29 cellular contexts compared by ENCODE assay signal in the genomic region with DNA sequence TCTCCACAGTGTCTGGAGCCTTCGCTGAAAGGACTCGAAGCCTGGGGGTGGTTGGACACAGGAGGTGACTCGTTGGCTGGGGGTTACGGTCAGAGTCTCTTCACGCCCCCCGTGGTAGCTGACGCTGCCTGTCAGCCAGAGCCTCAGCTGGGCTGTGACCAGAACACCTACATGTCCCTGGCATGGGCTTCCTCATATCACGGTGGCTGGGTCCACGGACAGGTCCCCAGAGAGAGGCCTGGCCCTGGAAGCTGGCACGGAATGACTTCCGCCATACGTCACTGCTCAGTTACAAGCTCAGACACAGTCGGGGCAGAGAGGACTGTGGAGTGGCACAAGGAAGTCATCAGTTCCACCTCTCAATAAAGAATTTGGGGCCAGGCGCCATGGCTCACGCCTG.
"Had no signal": no experiment of that assay in that cellular context is flagged by ENCODE, and none has a peak within 500 bp of the region (broad histone marks: within the 10 kb centered on the region; RNA-seq: fewer than 3 reads in every experiment).

No MANE protein-coding gene starts in this region.

- H3K4me1 ChIP-seq: parathyroid adenoma, right lobe of liver, testis, transverse colon had no signal

- H3K27ac ChIP-seq: left ventricle myocardium inferior, parathyroid adenoma, right atrium auricular region, right lobe of liver, stomach, testis, thyroid gland, transverse colon, upper lobe of left lung had no signal

- DNase-seq: head of caudate nucleus; hypothalamus; immature natural killer cell; left ventricle myocardium inferior; mesendoderm; naive thymus-derived CD4-positive, alpha-beta T cell; nucleus accumbens; right lobe of liver; stimulated activated CD4-positive, alpha-beta T cell treated with anti-CD3 and anti-CD28 coated beads, Interleukin-12 subunit alpha, Interleukin-12 subunit beta, amount 100 ng/mL, for 4 hours; stimulated activated CD4-positive, alpha-beta T cell treated with anti-CD3 and anti-CD28 coated beads, Interleukin-15, amount 100 ng/mL, for 24 hours; stimulated activated CD4-positive, alpha-beta T cell treated with anti-CD3 and anti-CD28 coated beads, Interleukin-2, amount 100 ng/mL, for 24 hours; stimulated activated CD4-positive, alpha-beta T cell treated with anti-CD3 and anti-CD28 coated beads, Interleukin-4, amount 100 ng/mL, for 1 hour; stimulated activated naive B cell treated with anti-CD40 and anti-IgM and Interleukin-4, amounts not matched to agents 10 μg/mL and 1 μg/mL and 100 μg/mL, for 72 hours; stimulated activated naive CD8-positive, alpha-beta T cell treated with anti-CD3 and anti-CD28 coated beads, Interleukin-15, Interleukin-2, amounts not matched to agents 100 U/mL and 50 U/mL, for 24 hours; stomach; testis; thyroid gland; transverse colon; upper lobe of left lung had no signal

- H3K4me1 Mint-ChIP-seq: immature natural killer cell; stimulated activated naive B cell treated with anti-CD40 and anti-IgM and Interleukin-4, amounts not matched to agents 10 μg/mL and 1 μg/mL and 100 μg/mL, for 72 hours had no signal

- ATAC-seq: naive thymus-derived CD4-positive, alpha-beta T cell; natural killer cell treated with Interleukin-12 subunit alpha and Interleukin-12 subunit beta and Interleukin-15 and Interleukin-18, amount 100 ng/mL, for 72 hours; right lobe of liver; stimulated activated naive B cell treated with anti-CD40 and anti-IgM and Interleukin-4, amounts not matched to agents 10 μg/mL and 1 μg/mL and 100 μg/mL, for 72 hours; stimulated activated naive CD8-positive, alpha-beta T cell treated with anti-CD3 and anti-CD28 coated beads, Interleukin-15, Interleukin-2, amounts not matched to agents 100 U/mL and 50 U/mL, for 24 hours had no signal

- H3K36me3 Mint-ChIP-seq: immature natural killer cell; naive thymus-derived CD4-positive, alpha-beta T cell; natural killer cell treated with Interleukin-12 subunit alpha and Interleukin-12 subunit beta and Interleukin-15 and Interleukin-18, amount 100 ng/mL, for 72 hours; stimulated activated naive B cell treated with anti-CD40 and anti-IgM and Interleukin-4, amounts not matched to agents 10 μg/mL and 1 μg/mL and 100 μg/mL, for 72 hours had no signal

- H3K27me3 Mint-ChIP-seq: natural killer cell treated with Interleukin-12 subunit alpha and Interleukin-12 subunit beta and Interleukin-15 and Interleukin-18, amount 100 ng/mL, for 72 hours; progenitor cell of endocrine pancreas; stimulated activated naive B cell treated with anti-CD40 and anti-IgM and Interleukin-4, amounts not matched to agents 10 μg/mL and 1 μg/mL and 100 μg/mL, for 72 hours had no signal

- H3K27ac Mint-ChIP-seq: immature natural killer cell; mesothelial cell of epicardium; naive thymus-derived CD4-positive, alpha-beta T cell; natural killer cell treated with Interleukin-12 subunit alpha and Interleukin-12 subunit beta and Interleukin-15 and Interleukin-18, amount 100 ng/mL, for 72 hours; progenitor cell of endocrine pancreas; stimulated activated naive B cell treated with anti-CD40 and anti-IgM and Interleukin-4, amounts not matched to agents 10 μg/mL and 1 μg/mL and 100 μg/mL, for 72 hours had no signal

- H3K27me3 ChIP-seq: right atrium auricular region, right lobe of liver, stomach, testis, thyroid gland, transverse colon, upper lobe of left lung had no signal

- H3K36me3 ChIP-seq: right lobe of liver had no signal

- H3K9me3 ChIP-seq: left ventricle myocardium inferior, right atrium auricular region, right lobe of liver, stomach, testis, thyroid gland, transverse colon, upper lobe of left lung had no signal

- FAIRE-seq: islet of Langerhans, urothelium cell line had no signal

- H3K4me3 Mint-ChIP-seq: immature natural killer cell; mesothelial cell of epicardium; naive thymus-derived CD4-positive, alpha-beta T cell; natural killer cell treated with Interleukin-12 subunit alpha and Interleukin-12 subunit beta and Interleukin-15 and Interleukin-18, amount 100 ng/mL, for 72 hours; neural crest cell; stimulated activated naive B cell treated with anti-CD40 and anti-IgM and Interleukin-4, amounts not matched to agents 10 μg/mL and 1 μg/mL and 100 μg/mL, for 72 hours had no signal

- H3K4me3 ChIP-seq: left ventricle myocardium inferior, lung, right atrium auricular region, right lobe of liver, smooth muscle cell, stomach, testis, thyroid gland, transverse colon, upper lobe of left lung had no signal

- H3K9me3 Mint-ChIP-seq: immature natural killer cell; mesothelial cell of epicardium; naive thymus-derived CD4-positive, alpha-beta T cell; natural killer cell treated with Interleukin-12 subunit alpha and Interleukin-12 subunit beta and Interleukin-15 and Interleukin-18, amount 100 ng/mL, for 72 hours; neural crest cell; stimulated activated naive B cell treated with anti-CD40 and anti-IgM and Interleukin-4, amounts not matched to agents 10 μg/mL and 1 μg/mL and 100 μg/mL, for 72 hours had no signal
